In genomic region chr14:46964378-46964777, GRCh38 we compare ENCODE assay signal across 24 cellular contexts.
"Had no signal": no experiment of that assay in that cellular context is flagged by ENCODE, and none has a peak within 500 bp of the region (broad histone marks: within the 10 kb centered on the region; RNA-seq: fewer than 3 reads in every experiment).

No MANE protein-coding gene starts in this region.

- DNase-seq: activated CD4-positive, alpha-beta T cell treated with anti-CD3 and anti-CD28 coated beads for 48 hours; activated CD4-positive, alpha-beta T cell treated with anti-CD3 and anti-CD28 coated beads, Interleukin-2, amount 50 U/mL, for 4 hours; activated CD4-positive, CD25-positive, alpha-beta regulatory T cell treated with anti-CD3 and anti-CD28 coated beads, Interleukin-2, amount 50 U/mL, for 72 hours; activated CD8-positive, alpha-beta memory T cell treated with anti-CD3 and anti-CD28 coated beads, Interleukin-2, amount 50 U/mL, for 48 hours; activated CD8-positive, alpha-beta T cell treated with anti-CD3 and anti-CD28 coated beads, Interleukin-2, amount 10 ng/mL, durations not matched to agents 7 days and 5 days; activated effector memory CD4-positive, alpha-beta T cell treated with Interleukin-2 at 50 U/mL for 16 hours; activated naive CD4-positive, alpha-beta T cell; activated T-cell treated with anti-CD3 and anti-CD28 coated beads, Interleukin-2, amount 50 U/mL, for 1 hour; aorta; Kasumi-1; KBM-7; NCI-H146; NCI-H187 treated with DMSO at 0.1 percent for 48 hours; NCI-H2081 treated with DMSO at 0.1 percent for 48 hours; NCI-H446; NCI-H524; PC-9; SHP77 treated with DMSO at 0.1 percent for 48 hours; T-helper 17 cell; T-helper 9 cell had no signal

- ATAC-seq: activated CD8-positive, alpha-beta T cell treated with anti-CD3 and anti-CD28 coated beads, Interleukin-2, amount 10 ng/mL, durations not matched to agents 7 days and 5 days; T-helper 17 cell; WTC11 had no signal

- FAIRE-seq: bronchial epithelial cell had no signal

- H3K27me3 Mint-ChIP-seq: activated naive CD4-positive, alpha-beta T cell treated with anti-CD3 and anti-CD28 coated beads, Interleukin-2, amount 50 U/mL, for 24 hours; T-helper 17 cell had no signal

- H3K4me3 Mint-ChIP-seq: activated CD8-positive, alpha-beta T cell treated with anti-CD3 and anti-CD28 coated beads, Interleukin-2, amount 10 ng/mL, durations not matched to agents 7 days and 5 days; activated naive CD4-positive, alpha-beta T cell treated with anti-CD3 and anti-CD28 coated beads, Interleukin-2, amount 50 U/mL, for 24 hours; activated T-helper 1 cell treated with anti-CD3 and anti-CD28 coated beads, Interleukin-12 subunit alpha, Interleukin-12 subunit beta, Interleukin-2, Interleukin-4 antibody, amounts not matched to agents 30 ng/mL and 10 ng/mL and 1 ng/mL, durations not matched to agents 14 hours and 24 hours and 36 hours; T-helper 17 cell; WTC11 had no signal

- H2AFZ ChIP-seq: PC-9 had no signal

- H3K36me3 Mint-ChIP-seq: activated naive CD4-positive, alpha-beta T cell treated with anti-CD3 and anti-CD28 coated beads, Interleukin-2, amount 50 U/mL, for 24 hours had no signal

- H3K4me2 ChIP-seq: PC-9 had no signal

- H3K4me1 Mint-ChIP-seq: activated naive CD4-positive, alpha-beta T cell treated with anti-CD3 and anti-CD28 coated beads, Interleukin-2, amount 50 U/mL, for 24 hours; T-helper 17 cell; WTC11 had no signal

- H3K27ac ChIP-seq: PC-9 had no signal

- H3K4me3 ChIP-seq: PC-9 had no signal
